In genomic region chr12:53502983-53503728, GRCh38 we compare ENCODE assay signal across 13 cellular contexts. TPM values are rescaled to one million over a fixed set of nuclear protein-coding genes. Genes with fewer than 3 reads are reported as not detected.
DNase-seq lines count a peak whose midpoint lies in the region; ATAC-seq and TF ChIP-seq lines count a peak whose summit lies in the region.
"Had no signal": no experiment of that assay in that cellular context is flagged by ENCODE, and none has a peak within 500 bp of the region (broad histone marks: within the 10 kb centered on the region; RNA-seq: fewer than 3 reads in every experiment).

No MANE protein-coding gene starts in this region.

- POLR2A ChIA-PET in activated CD4-positive, alpha-beta T cell treated with anti-CD3 and anti-CD28 coated beads, Interleukin-2, amount 10 ng/mL, durations not matched to agents 7 days and 5 days (lab: Charles Lee): interaction anchor here (0.6 kb wide), 1 partner anchor 138 kb away, joined by 4 read pairs; no protein-coding TSS in a partner anchor
- POLR2A ChIA-PET in activated CD8-positive, alpha-beta T cell treated with anti-CD3 and anti-CD28 coated beads for 36 hours (lab: Charles Lee): interaction anchor here (54.1 kb wide), 1 partner anchor 36 kb away, joined by 1494 read pairs; the partner anchor contains the start of gene PCBP2

- H3K23ac ChIP-seq in mesendoderm (ENCODE audit: low read length): no peak overlapping the region

- TF ChIP-seq POLR2A in testis (IDR thresholded peaks at IDR 0.05): no peak

- H3K27me3 ChIP-seq in testis (no peaks in the 10 kb centered on the region), mesendoderm (ENCODE audit: insufficient read depth, low read length, poor library complexity) (no peaks in the 10 kb centered on the region)
- H3K27me3 ChIP-seq: adrenal gland, Peyer's patch had no signal

- no peak overlapping the region for H3K9ac ChIP-seq in mesendoderm (ENCODE audit: low read length)

- no peaks in the 10 kb centered on the region for H3K9me3 Mint-ChIP-seq in activated CD4-positive, alpha-beta T cell treated with anti-CD3 and anti-CD28 coated beads, Interleukin-2, amount 10 ng/mL, durations not matched to agents 7 days and 5 days
- H3K9me3 Mint-ChIP-seq in activated CD8-positive, alpha-beta T cell treated with anti-CD3 and anti-CD28 coated beads for 36 hours: no peaks in the 10 kb centered on the region

- H3K36me3 ChIP-seq in testis (ENCODE audit: low read depth, missing control alignments) (no peaks in the 10 kb centered on the region), mesendoderm (ENCODE audit: control insufficient read depth, insufficient read depth, low read length) (no peaks in the 10 kb centered on the region)

- H3K27ac ChIP-seq in testis: peak overlapping the region; percentile 97 to 98
- H3K27ac ChIP-seq in mesendoderm (ENCODE audit: low read depth, low read length): no peak overlapping the region

- no peak overlapping the region for H3K18ac ChIP-seq in mesendoderm (ENCODE audit: low read length)

- H2AK5ac ChIP-seq in mesendoderm (ENCODE audit: low read length): no peak overlapping the region

- H3K4me3 Mint-ChIP-seq in activated CD4-positive, alpha-beta T cell treated with anti-CD3 and anti-CD28 coated beads, Interleukin-2, amount 10 ng/mL, durations not matched to agents 7 days and 5 days: peak overlapping the region; percentile 32
- peak overlapping the region; percentile 76 for H3K4me3 Mint-ChIP-seq in activated CD8-positive, alpha-beta T cell treated with anti-CD3 and anti-CD28 coated beads for 36 hours

- H3K4me1 Mint-ChIP-seq in activated CD4-positive, alpha-beta T cell treated with anti-CD3 and anti-CD28 coated beads, Interleukin-2, amount 10 ng/mL, durations not matched to agents 7 days and 5 days: peaks cover 30% of the 10 kb centered on the region
- peaks cover 33% of the 10 kb centered on the region for H3K4me1 Mint-ChIP-seq in activated CD8-positive, alpha-beta T cell treated with anti-CD3 and anti-CD28 coated beads for 36 hours (ENCODE audit: low read depth)

- H3K79me1 ChIP-seq in mesendoderm (ENCODE audit: low read length): peaks cover 9% of the 10 kb centered on the region

- WGBS in testis, 2 donors: 76% methylated on average over 8 to 10 of the region's 10 CpGs
- WGBS in mesendoderm (ENCODE audit: extremely low coverage, insufficient coverage, low lambda C conversion rate): no CpG with 5 or more reads among the region's 10 CpGs

- no peak overlapping the region for H3K4ac ChIP-seq in mesendoderm (ENCODE audit: low read depth, low read length)

- no peaks in the 10 kb centered on the region for H3K36me3 Mint-ChIP-seq in activated CD4-positive, alpha-beta T cell treated with anti-CD3 and anti-CD28 coated beads, Interleukin-2, amount 10 ng/mL, durations not matched to agents 7 days and 5 days (ENCODE audit: low read depth)
- peaks cover 3% of the 10 kb centered on the region for H3K36me3 Mint-ChIP-seq in activated CD8-positive, alpha-beta T cell treated with anti-CD3 and anti-CD28 coated beads for 36 hours (ENCODE audit: low read depth)

- peak overlapping the region; percentile 19 for H3K27ac Mint-ChIP-seq in activated CD4-positive, alpha-beta T cell treated with anti-CD3 and anti-CD28 coated beads, Interleukin-2, amount 10 ng/mL, durations not matched to agents 7 days and 5 days
- H3K27ac Mint-ChIP-seq in activated CD8-positive, alpha-beta T cell treated with anti-CD3 and anti-CD28 coated beads for 36 hours: no peak overlapping the region

- no peak overlapping the region for H2BK5ac ChIP-seq in mesendoderm (ENCODE audit: low read length)

- H3K4me1 ChIP-seq in testis (peaks cover 55% of the 10 kb centered on the region), mesendoderm (ENCODE audit: control insufficient read depth, low read depth, low read length) (peaks cover 10% of the 10 kb centered on the region)

- peaks cover 7% of the 10 kb centered on the region for H3K79me2 ChIP-seq in mesendoderm (ENCODE audit: control insufficient read depth, insufficient read depth, low read length)

- H3K9me3 ChIP-seq in testis: no peaks in the 10 kb centered on the region
- H3K9me3 ChIP-seq: adrenal gland, Peyer's patch had no signal

- no peak overlapping the region for H4K8ac ChIP-seq in mesendoderm (ENCODE audit: low read depth, low read length)

- H3K4me2 ChIP-seq in mesendoderm (ENCODE audit: low read length): no peak overlapping the region

- TF ChIP-seq CTCF in activated CD8-positive, alpha-beta T cell treated with anti-CD3 and anti-CD28 coated beads for 36 hours (IDR thresholded peaks at IDR 0.05): no peak
- no peak for TF ChIP-seq CTCF in testis (IDR thresholded peaks at IDR 0.05)

- CTCF ChIA-PET in activated CD4-positive, alpha-beta T cell treated with anti-CD3 and anti-CD28 coated beads, Interleukin-2, amount 10 ng/mL, durations not matched to agents 7 days and 5 days (lab: Charles Lee): interaction anchor here (2.0 to 3.6 kb wide), 3 partner anchors 9 to 182 kb away, joined by 6 to 18 read pairs (median 11); partner anchors contain the start of gene AAAS
- CTCF ChIA-PET in activated CD8-positive, alpha-beta T cell treated with anti-CD3 and anti-CD28 coated beads for 36 hours (lab: Charles Lee): interaction anchor here (1.1 to 2.2 kb wide), 3 partner anchors 151 to 182 kb away, joined by 4 to 9 read pairs (median 6); partner anchors contain the start of gene AAAS

- no peak overlapping the region for H3K4me3 ChIP-seq in testis
- no peak overlapping the region for H3K4me3 ChIP-seq in mesendoderm (ENCODE audit: low read length)
- H3K4me3 ChIP-seq: adrenal gland, Peyer's patch had no signal

- H2BK15ac ChIP-seq in mesendoderm (replicated peaks; ENCODE audit: low read depth): no peak overlapping the region

- DNase-seq in activated CD4-positive, alpha-beta T cell treated with anti-CD3 and anti-CD28 coated beads, Interleukin-2, amount 10 ng/mL, durations not matched to agents 7 days and 5 days: no peak
- no peak for DNase-seq in activated CD4-positive, alpha-beta T cell treated with anti-CD3 and anti-CD28 coated beads, Interleukin-2, amount 50 U/mL, for 48 hours
- DNase-seq in activated CD8-positive, alpha-beta T cell treated with anti-CD3 and anti-CD28 coated beads for 36 hours: no peak
- DNase-seq in islet precursor cell (peak; percentile 48), testis (no peak), mesendoderm (no peak), NCI-H2029 treated with DMSO at 0.1 percent for 48 hours (lab: John Stamatoyannopoulos, UW) (no peak)
- DNase-seq: KG1 had no signal

- ATAC-seq in activated CD8-positive, alpha-beta T cell treated with anti-CD3 and anti-CD28 coated beads for 36 hours: no peak
- ATAC-seq in HG02852 (IDR thresholded peaks at IDR 0.05; ENCODE audit: unreplicated experiment): no peak

- H3K56ac ChIP-seq in mesendoderm (ENCODE audit: low read length): no peak overlapping the region

- intact Hi-C loops in activated CD8-positive, alpha-beta T cell treated with anti-CD3 and anti-CD28 coated beads for 36 hours (cut with micrococcal nuclease): loop anchor here (10.0 kb wide), 1 partner anchor 148 kb away; no protein-coding TSS in a partner anchor
- intact Hi-C loops in testis (cut with DNase I; ENCODE audit: low total_unique reads): loop anchor here (10.0 kb wide), 2 partner anchors 48 to 178 kb away; partner anchors contain the start of genes AAAS and PCBP2

- H3K27me3 Mint-ChIP-seq in activated CD4-positive, alpha-beta T cell treated with anti-CD3 and anti-CD28 coated beads, Interleukin-2, amount 10 ng/mL, durations not matched to agents 7 days and 5 days: no peaks in the 10 kb centered on the region
- H3K27me3 Mint-ChIP-seq in activated CD8-positive, alpha-beta T cell treated with anti-CD3 and anti-CD28 coated beads for 36 hours: no peaks in the 10 kb centered on the region

- no peak overlapping the region for H4K5ac ChIP-seq in mesendoderm (ENCODE audit: low read length)

- no peak overlapping the region for H2BK120ac ChIP-seq in mesendoderm (ENCODE audit: low read depth, low read length)

RNA-seq across cellular contexts. Expression of gene TARBP2, which starts 2.1 kb away (rescaled TPM):
- total RNA-seq in activated CD4-positive, alpha-beta T cell treated with anti-CD3 and anti-CD28 coated beads, Interleukin-2, amount 10 ng/mL, durations not matched to agents 7 days and 5 days: 10 to 100 TPM; 32.6 to 35.9 TPM
- 10 to 100 TPM; 32.0 to 33.3 TPM for total RNA-seq in activated CD8-positive, alpha-beta T cell treated with anti-CD3 and anti-CD28 coated beads for 36 hours
- 10 to 100 TPM; 67.6 to 73.1 TPM for total RNA-seq in testis
- polyA plus RNA-seq in testis (ENCODE audit: insufficient read depth, low read depth, low replicate concordance): 37.8 TPM
- 37.4 TPM for polyA plus RNA-seq in mesendoderm (2013, experiment 1 of 2)
- 37.2 TPM for polyA plus RNA-seq in mesendoderm (2013, experiment 2 of 2)

RNA-seq across cellular contexts. Expression of gene MAP3K12, which starts 3.9 kb away (rescaled TPM):
- total RNA-seq in activated CD4-positive, alpha-beta T cell treated with anti-CD3 and anti-CD28 coated beads, Interleukin-2, amount 10 ng/mL, durations not matched to agents 7 days and 5 days: 10 to 100 TPM; 26.0 to 26.1 TPM
- 10 to 100 TPM in 1 of 2 experiments, 1 to 10 TPM in 1; 8.2 to 10.0 TPM for total RNA-seq in activated CD8-positive, alpha-beta T cell treated with anti-CD3 and anti-CD28 coated beads for 36 hours
- total RNA-seq in testis: 10 to 100 TPM; 52.2 to 56.7 TPM
- polyA plus RNA-seq in testis (ENCODE audit: insufficient read depth, low read depth, low replicate concordance): 28.5 TPM
- polyA plus RNA-seq in mesendoderm (2013, experiment 1 of 2): 2.0 TPM
- polyA plus RNA-seq in mesendoderm (2013, experiment 2 of 2): 1.8 TPM

RNA-seq across cellular contexts. Expression of gene NPFF, which starts 4.1 kb away (rescaled TPM):
- not detected for total RNA-seq in activated CD4-positive, alpha-beta T cell treated with anti-CD3 and anti-CD28 coated beads, Interleukin-2, amount 10 ng/mL, durations not matched to agents 7 days and 5 days
- not detected for total RNA-seq in activated CD8-positive, alpha-beta T cell treated with anti-CD3 and anti-CD28 coated beads for 36 hours
- total RNA-seq in testis: 1 to 10 TPM in 1 of 2 donors, not detected in 1; 1.2 TPM
- not detected for polyA plus RNA-seq in testis (ENCODE audit: insufficient read depth, low read depth, low replicate concordance)
- 0.25 TPM for polyA plus RNA-seq in mesendoderm (2013, experiment 1 of 2)
- polyA plus RNA-seq in mesendoderm (2013, experiment 2 of 2): 0.59 TPM
- total RNA-seq: adrenal gland, Peyer's patch, ureter had no signal
- polyA plus RNA-seq: AG04450 had no signal

RNA-seq across cellular contexts. Expression of gene PCBP2, which starts 51.3 kb away (rescaled TPM):
- 100 to 1,000 TPM; 882 to 943 TPM for total RNA-seq in activated CD4-positive, alpha-beta T cell treated with anti-CD3 and anti-CD28 coated beads, Interleukin-2, amount 10 ng/mL, durations not matched to agents 7 days and 5 days
- total RNA-seq in activated CD8-positive, alpha-beta T cell treated with anti-CD3 and anti-CD28 coated beads for 36 hours: 100 to 1,000 TPM; 958 to 973 TPM
- 100 to 1,000 TPM; 553 to 632 TPM for total RNA-seq in testis
- polyA plus RNA-seq in testis (ENCODE audit: insufficient read depth, low read depth, low replicate concordance): 1,065 TPM
- polyA plus RNA-seq in mesendoderm (2013, experiment 1 of 2): 605 TPM
- 607 TPM for polyA plus RNA-seq in mesendoderm (2013, experiment 2 of 2)
